1 cellular context compared by ENCODE assay signal in genomic region chr22:22195265-22196017, GRCh38.
TF ChIP-seq lines count a peak whose summit lies in the region.

No MANE protein-coding gene starts in this region.

TF ChIP-seq in K562, 482 proteins besides CTCF, POLR2A, EP300 and RAD21 (continued from another document and continues in another):
- peak; percentile 90 for TF ChIP-seq OTX1 (CRISPR knock-in tag; IDR thresholded peaks at IDR 0.05)
- TF ChIP-seq RBM39 (optimal IDR thresholded peaks at IDR 0.05; ENCODE audit: low read depth, low read length): peak; percentile 96
- TF ChIP-seq CAMTA2 (CRISPR knock-in tag; conservative IDR thresholded peaks at IDR 0.05): no peak
- no peak for TF ChIP-seq HEY1 (CRISPR knock-in tag; IDR thresholded peaks at IDR 0.05; ENCODE audit: borderline replicate concordance)
- TF ChIP-seq PREB (CRISPR knock-in tag; IDR thresholded peaks at IDR 0.05): no peak
- peak; percentile 91 for TF ChIP-seq ETV5 (CRISPR knock-in tag; IDR thresholded peaks at IDR 0.05; ENCODE audit: low read depth)
- TF ChIP-seq TARDBP (IDR thresholded peaks at IDR 0.05): peak; percentile 95
- TF ChIP-seq CBX3 (IDR thresholded peaks at IDR 0.05; ENCODE audit: borderline replicate concordance in 1 of 2, low read length in 2 of 2): peak in 1 of 2 experiments; percentile 90; a peak in 2 of 3 replicates
- TF ChIP-seq ZNF398 (CRISPR knock-in tag; IDR thresholded peaks at IDR 0.05): no peak
- TF ChIP-seq RNF2 (IDR thresholded peaks at IDR 0.05): no peak; the same call in 1 of the 2 replicates
- peak; percentile 72; the same call in 1 of the 2 replicates for TF ChIP-seq ZNF12 (CRISPR knock-in tag; IDR thresholded peaks at IDR 0.05)
- TF ChIP-seq SMAD4 (CRISPR knock-in tag; conservative IDR thresholded peaks at IDR 0.05): peak; percentile 76
- peak; percentile 35 for TF ChIP-seq SMAD1 (IDR thresholded peaks at IDR 0.05; ENCODE audit: low read depth, low read length, partially characterized antibody)
- peak; percentile 27 for TF ChIP-seq ZNF143 (CRISPR knock-in tag; IDR thresholded peaks at IDR 0.05)
- peak; percentile 80; the same call in 1 of the 2 replicates for TF ChIP-seq BCOR (IDR thresholded peaks at IDR 0.05)
- TF ChIP-seq BDP1 (IDR thresholded peaks at IDR 0.05; ENCODE audit: insufficient read depth, insufficient read length): no peak
- no peak for TF ChIP-seq HDAC3 (IDR thresholded peaks at IDR 0.05; ENCODE audit: borderline replicate concordance, partially characterized antibody)
- TF ChIP-seq SMARCC2 (IDR thresholded peaks at IDR 0.05; ENCODE audit: low read depth): no peak
- TF ChIP-seq ZFP30 (CRISPR knock-in tag; IDR thresholded peaks at IDR 0.05; ENCODE audit: borderline replicate concordance): no peak
- TF ChIP-seq HNRNPK (IDR thresholded peaks at IDR 0.05; ENCODE audit: low read depth, low read length, poor library complexity, severe bottlenecking): no peak
- TF ChIP-seq TSHZ1 (CRISPR knock-in tag; IDR thresholded peaks at IDR 0.05): no peak
- TF ChIP-seq KLF10 (CRISPR knock-in tag; IDR thresholded peaks at IDR 0.05): no peak
- TF ChIP-seq POLR3G (IDR thresholded peaks at IDR 0.05; ENCODE audit: extremely low read depth, insufficient read length, insufficient replicate concordance): no peak
- no peak for TF ChIP-seq TRIM25 (IDR thresholded peaks at IDR 0.05; ENCODE audit: borderline replicate concordance)
- no peak for TF ChIP-seq KAT7 (CRISPR knock-in tag; IDR thresholded peaks at IDR 0.05; ENCODE audit: borderline replicate concordance)
- TF ChIP-seq KDM1A (IDR thresholded peaks at IDR 0.05): peak in 1 of 2 experiments; percentile 92; a peak in 3 of 4 replicates
- TF ChIP-seq SRF (CRISPR knock-in tag; IDR thresholded peaks at IDR 0.05): peak in 1 of 2 experiments; percentile 87; a peak in 2 of 4 replicates
- TF ChIP-seq CUX1 (CRISPR knock-in tag; IDR thresholded peaks at IDR 0.05): no peak
- TF ChIP-seq HSF4 (CRISPR knock-in tag; IDR thresholded peaks at IDR 0.05; ENCODE audit: borderline replicate concordance): no peak; the same call in 1 of the 2 replicates
- peak; percentile 43; the same call in 1 of the 2 replicates for TF ChIP-seq ZNF133 (CRISPR knock-in tag; IDR thresholded peaks at IDR 0.05)
- TF ChIP-seq PCBP2 (IDR thresholded peaks at IDR 0.05; ENCODE audit: low read depth, low read length, poor library complexity, severe bottlenecking): no peak
- no peak for TF ChIP-seq COPS2 (conservative IDR thresholded peaks at IDR 0.05)
- TF ChIP-seq NR0B1 (IDR thresholded peaks at IDR 0.05; ENCODE audit: partially characterized antibody): no peak
- no peak for TF ChIP-seq ZNF282 (CRISPR knock-in tag; IDR thresholded peaks at IDR 0.05)
- 0 out of 2 replicates have a peak, but pooled peaks have one; percentile 53 for TF ChIP-seq ZNF232 (CRISPR knock-in tag; IDR thresholded peaks at IDR 0.05)
- no peak for TF ChIP-seq MIER1 (IDR thresholded peaks at IDR 0.05; ENCODE audit: low read depth)
- no peak for TF ChIP-seq XRCC4 (IDR thresholded peaks at IDR 0.05; ENCODE audit: extremely low read depth, insufficient read depth, insufficient read length)
- no peak for TF ChIP-seq BRCA1 (IDR thresholded peaks at IDR 0.05)
- TF ChIP-seq BRCA1 (CRISPR knock-in tag; IDR thresholded peaks at IDR 0.05): no peak
- no peak for TF ChIP-seq ASH1L (IDR thresholded peaks at IDR 0.05; ENCODE audit: borderline replicate concordance, low read depth, partially characterized antibody)
- no peak for TF ChIP-seq TAF1 (IDR thresholded peaks at IDR 0.05; ENCODE audit: control insufficient read depth, extremely low read depth, insufficient read depth, low read length, severe bottlenecking)
- TF ChIP-seq NR2F6 (CRISPR knock-in tag; IDR thresholded peaks at IDR 0.05): no peak
- peak; percentile 87 for TF ChIP-seq DPF2 (IDR thresholded peaks at IDR 0.05)
- TF ChIP-seq NCOA6 (IDR thresholded peaks at IDR 0.05): no peak
- TF ChIP-seq MAFK (IDR thresholded peaks at IDR 0.05; ENCODE audit: low read length): peak; percentile 98
- TF ChIP-seq ZBTB11 (CRISPR knock-in tag; IDR thresholded peaks at IDR 0.05): 0 out of 6 replicates have a peak, but pooled peaks of 1 of the 3 experiments have one; percentile 10
- TF ChIP-seq SMAD3 (CRISPR knock-in tag; conservative IDR thresholded peaks at IDR 0.05): no peak; the same call in 1 of the 2 replicates
- TF ChIP-seq ATF7 (IDR thresholded peaks at IDR 0.05): peak; percentile 85
- no peak for TF ChIP-seq ZNF696 (CRISPR knock-in tag; conservative IDR thresholded peaks at IDR 0.05)
